ENCODE assay signal across 9 cellular contexts in genomic region chr11:73598719-73599379, GRCh38. TPM values are rescaled to one million over a fixed set of nuclear protein-coding genes. Genes with fewer than 3 reads are reported as not detected.
DNase-seq lines count a peak whose midpoint lies in the region; ATAC-seq, FAIRE-seq and TF ChIP-seq lines count a peak whose summit lies in the region.
"Had no signal": no experiment of that assay in that cellular context is flagged by ENCODE, and none has a peak within 500 bp of the region (broad histone marks: within the 10 kb centered on the region; RNA-seq: fewer than 3 reads in every experiment).

No MANE protein-coding gene starts in this region.

- H3K4me2 ChIP-seq in keratinocyte (ENCODE audit: control insufficient read depth, extremely low read depth, insufficient read depth, low read depth, low read length) = peak overlapping the region; percentile 89

- intact Hi-C loops in CD14-positive monocyte (cut with micrococcal nuclease) = loop anchor here (5.0 to 10.0 kb wide), 3 partner anchors 132 to 174 kb away; no protein-coding TSS in a partner anchor
- intact Hi-C loops in activated CD8-positive, alpha-beta T cell treated with anti-CD3 and anti-CD28 coated beads for 36 hours (cut with micrococcal nuclease) = no loop called here

- TF ChIP-seq CTCF in CD14-positive monocyte (IDR thresholded peaks at IDR 0.05) = no peak
- no peak for TF ChIP-seq CTCF in activated CD8-positive, alpha-beta T cell treated with anti-CD3 and anti-CD28 coated beads for 36 hours (IDR thresholded peaks at IDR 0.05)
- TF ChIP-seq CTCF in keratinocyte (optimal IDR thresholded peaks at IDR 0.05 in 1 of 3, IDR thresholded peaks at IDR 0.05 in 1 of 3, conservative IDR thresholded peaks at IDR 0.05 in 1 of 3; ENCODE audit: extremely low read depth in 1 of 3, insufficient read depth in 2 of 3, low read length in 3 of 3) = no peak

- no peak for FAIRE-seq in keratinocyte (lab: Jason Lieb, UNC)

- CTCF ChIA-PET in activated CD8-positive, alpha-beta T cell treated with anti-CD3 and anti-CD28 coated beads for 36 hours (lab: Charles Lee) = interaction anchor here (0.7 to 3.0 kb wide), 8 partner anchors 27 to 292 kb away, joined by 3 to 12 read pairs (median 4); partner anchors contain the start of gene RELT

- H3K27ac ChIP-seq in keratinocyte (ENCODE audit: control insufficient read depth, insufficient read depth, low read length) (peak overlapping the region; percentile 59), thymus (ENCODE audit: low read depth) (peak overlapping the region; percentile 67)

- H3K27ac Mint-ChIP-seq in CD14-positive monocyte = peak overlapping the region; percentile 80 to 94 (median 92)
- H3K27ac Mint-ChIP-seq in activated CD8-positive, alpha-beta T cell treated with anti-CD3 and anti-CD28 coated beads for 36 hours = peak overlapping the region; percentile 93

- H3K9me1 ChIP-seq in keratinocyte (ENCODE audit: control insufficient read depth, extremely low read depth, insufficient read depth, low read length) = no peaks in the 10 kb centered on the region

- peak overlapping the region; percentile 73 for H3K9ac ChIP-seq in keratinocyte (ENCODE audit: control insufficient read depth, extremely low read depth, insufficient read depth, low read length)

- H3K4me3 ChIP-seq in keratinocyte (ENCODE audit: control insufficient read depth in 2 of 3, extremely low read depth in 1 of 3, insufficient read depth in 2 of 3, low read depth in 1 of 3, low read length in 3 of 3) = peak overlapping the region; percentile 74 to 92 (median 89)
- peak overlapping the region; percentile 81 for H3K4me3 ChIP-seq in thymus (ENCODE audit: low read length)

- H3K27me3 ChIP-seq in keratinocyte (ENCODE audit: control insufficient read depth, extremely low read depth, insufficient read depth, low read length) = no peaks in the 10 kb centered on the region
- no peaks in the 10 kb centered on the region for H3K27me3 ChIP-seq in thymus (ENCODE audit: control insufficient read depth, insufficient read depth)

- 38% methylated on average over 20 of the region's 20 CpGs for WGBS in thymus

- DNase-seq in CD14-positive monocyte (ENCODE audit: low spot score) (no peak), keratinocyte (ENCODE audit: low read depth, low spot score) (no peak), HUDEP-2 (lab: John Stamatoyannopoulos, UW; ENCODE audit: unreplicated experiment in 76 of 76) (no peak), HuH-7.5 (ENCODE audit: low spot score) (no peak)
- no peak for DNase-seq in activated CD8-positive, alpha-beta T cell treated with anti-CD3 and anti-CD28 coated beads for 36 hours
- no peak for DNase-seq in activated CD4-positive, alpha-beta T cell treated with anti-CD3 and anti-CD28 coated beads, Interleukin-2, amount 50 U/mL, for 4 hours

- H4K20me1 ChIP-seq in keratinocyte (ENCODE audit: control insufficient read depth, extremely low read depth, insufficient read depth, low read length) = no peaks in the 10 kb centered on the region

- H3K4me3 Mint-ChIP-seq in CD14-positive monocyte = peak overlapping the region; percentile 89 to 93
- peak overlapping the region; percentile 97 for H3K4me3 Mint-ChIP-seq in activated CD8-positive, alpha-beta T cell treated with anti-CD3 and anti-CD28 coated beads for 36 hours

- H3K9me3 ChIP-seq in keratinocyte (ENCODE audit: control insufficient read depth, low read depth, low read length) = no peaks in the 10 kb centered on the region
- H3K9me3 ChIP-seq in thymus (ENCODE audit: control insufficient read depth) = no peaks in the 10 kb centered on the region

- H3K4me1 ChIP-seq in keratinocyte (ENCODE audit: control insufficient read depth, extremely low read depth, insufficient read depth, low read length) (peaks cover 11% of the 10 kb centered on the region), thymus (ENCODE audit: control insufficient read depth, insufficient read depth, low read length) (peaks cover 8% of the 10 kb centered on the region)

- dilution Hi-C loops in keratinocyte (cut with MboI; ENCODE audit: extremely low pct_ligation_motif_present, low sequenced_read_pairs) = no loop called here

- peaks cover 3 to 5% of the 10 kb centered on the region in 2 donors for H3K36me3 Mint-ChIP-seq in CD14-positive monocyte
- no peaks in the 10 kb centered on the region for H3K36me3 Mint-ChIP-seq in activated CD8-positive, alpha-beta T cell treated with anti-CD3 and anti-CD28 coated beads for 36 hours (ENCODE audit: low read depth)

- peak; percentile 10 for ATAC-seq in GM21529 (IDR thresholded peaks at IDR 0.05; ENCODE audit: unreplicated experiment)
- ATAC-seq in activated CD8-positive, alpha-beta T cell treated with anti-CD3 and anti-CD28 coated beads for 36 hours = no peak

- peak overlapping the region; percentile 97 for H2AFZ ChIP-seq in keratinocyte (ENCODE audit: control insufficient read depth, low read length)

- POLR2A ChIA-PET in activated CD8-positive, alpha-beta T cell treated with anti-CD3 and anti-CD28 coated beads for 36 hours (lab: Charles Lee) = interaction anchor here (0.6 to 1.3 kb wide), 6 partner anchors 10 to 377 kb away, joined by 3 to 4 read pairs (median 3); no protein-coding TSS in a partner anchor

- no peaks in the 10 kb centered on the region for H3K9me3 Mint-ChIP-seq in CD14-positive monocyte
- H3K9me3 Mint-ChIP-seq in activated CD8-positive, alpha-beta T cell treated with anti-CD3 and anti-CD28 coated beads for 36 hours = no peaks in the 10 kb centered on the region

- H3K4me1 Mint-ChIP-seq in CD14-positive monocyte = peaks cover 33% of the 10 kb centered on the region
- H3K4me1 Mint-ChIP-seq in activated CD8-positive, alpha-beta T cell treated with anti-CD3 and anti-CD28 coated beads for 36 hours (ENCODE audit: low read depth) = peaks cover 37% of the 10 kb centered on the region

- H3K27me3 Mint-ChIP-seq in CD14-positive monocyte (ENCODE audit: low read depth in 3 of 3) = peaks cover 0 to 4% (median 0%) of the 10 kb centered on the region in 3 donors
- H3K27me3 Mint-ChIP-seq in activated CD8-positive, alpha-beta T cell treated with anti-CD3 and anti-CD28 coated beads for 36 hours = no peaks in the 10 kb centered on the region

- H3K36me3 ChIP-seq in keratinocyte (ENCODE audit: control insufficient read depth in 2 of 2, extremely low read depth in 1 of 2, insufficient read depth in 2 of 2, low read length in 2 of 2) (no peaks in the 10 kb centered on the region), thymus (ENCODE audit: control insufficient read depth, insufficient read depth) (no peaks in the 10 kb centered on the region)

- peaks cover 27% of the 10 kb centered on the region for H3K79me2 ChIP-seq in keratinocyte (ENCODE audit: control insufficient read depth, insufficient read depth, low read length)

RNA-seq across cellular contexts. Expression of gene FAM168A, which starts 0.9 kb away (rescaled TPM):
- polyA plus RNA-seq in CD14-positive monocyte (1 to 10 TPM; 1.4 to 2.1 TPM), keratinocyte (11.8 to 15.2 TPM (median 13.5 TPM) in 3 replicates), thymus (6.8 TPM)
- total RNA-seq in activated CD8-positive, alpha-beta T cell treated with anti-CD3 and anti-CD28 coated beads for 36 hours = 10 to 100 TPM; 13.0 to 14.2 TPM
- polyA plus RNA-seq in keratinocyte (2011; ENCODE audit: low read depth) = 4.3 TPM
- polyA plus RNA-seq in keratinocyte (2011; cell fraction: cytosol; rRNA removed) = 11.3 and 11.4 TPM in 2 replicates
- polyA plus RNA-seq in keratinocyte (2011; cell fraction: nucleus; rRNA removed) = 24.7 and 30.1 TPM in 2 replicates
- polyA plus RNA-seq in keratinocyte (2012; ENCODE audit: low replicate concordance) = 6.5 and 14.6 TPM in 2 replicates
- 24.5 to 45.5 TPM (median 32.6 TPM) in 3 replicates for polyA minus RNA-seq in keratinocyte
- polyA minus RNA-seq in keratinocyte (2011; cell fraction: cytosol; rRNA and poly(A)+ RNA removed) = 13.6 TPM
- 22.5 and 36.6 TPM in 2 replicates for polyA minus RNA-seq in keratinocyte (2011; cell fraction: nucleus; rRNA and poly(A)+ RNA removed)

RNA-seq across cellular contexts. Expression of gene PLEKHB1, which starts 47.5 kb away (rescaled TPM):
- polyA plus RNA-seq in CD14-positive monocyte = under 1 TPM; 0.25 to 0.88 TPM
- total RNA-seq in activated CD8-positive, alpha-beta T cell treated with anti-CD3 and anti-CD28 coated beads for 36 hours = 10 to 100 TPM in 1 of 2 experiments, 1 to 10 TPM in 1; 8.6 to 11.8 TPM
- 0.12 TPM in 1 of 3 replicates, not detected in the others for polyA plus RNA-seq in keratinocyte
- polyA plus RNA-seq in keratinocyte (2011; ENCODE audit: low read depth) = not detected
- 0.04 and 0.06 TPM in 2 replicates for polyA plus RNA-seq in keratinocyte (2011; cell fraction: cytosol; rRNA removed)
- polyA plus RNA-seq in keratinocyte (2011; cell fraction: nucleus; rRNA removed) = 0.05 TPM in 1 of 2 replicates, not detected in the other
- polyA plus RNA-seq in keratinocyte (2012; ENCODE audit: low replicate concordance) = 0.45 TPM in 1 of 2 replicates, not detected in the other
- polyA minus RNA-seq in keratinocyte = not detected in 3 replicates
- not detected for polyA minus RNA-seq in keratinocyte (2011; cell fraction: cytosol; rRNA and poly(A)+ RNA removed)
- polyA minus RNA-seq in keratinocyte (2011; cell fraction: nucleus; rRNA and poly(A)+ RNA removed) = not detected in 2 replicates
- polyA plus RNA-seq in thymus = 6.1 TPM
- total RNA-seq: RPMI7951 had no signal
